Comparison of ENCODE assay signal across 19 cellular contexts in the genomic region with DNA sequence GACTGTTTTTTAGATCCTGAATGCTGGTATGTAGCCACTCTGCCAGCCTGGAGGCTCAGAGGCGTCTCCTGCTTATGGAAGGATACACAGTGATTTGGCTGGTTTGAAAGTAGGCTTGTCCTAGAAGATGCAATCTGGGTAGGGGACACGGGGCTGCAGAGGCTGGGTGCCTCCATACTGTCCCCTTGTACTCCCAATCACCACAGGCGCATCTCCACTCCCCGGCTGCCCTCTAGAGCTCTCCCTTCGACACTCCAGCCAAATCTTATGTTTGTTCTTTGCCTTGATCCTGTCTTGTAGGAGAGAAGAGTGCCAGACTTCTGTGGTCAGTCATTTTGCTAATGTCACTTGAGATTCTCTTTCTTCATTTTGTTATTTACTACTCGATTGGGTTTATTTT.
"Had no signal": no experiment of that assay in that cellular context is flagged by ENCODE, and none has a peak within 500 bp of the region (broad histone marks: within the 10 kb centered on the region; RNA-seq: fewer than 3 reads in every experiment).

No MANE protein-coding gene starts in this region.

- H3K27ac Mint-ChIP-seq: naive B cell, nephron progenitor cell had no signal

- H3K36me3 ChIP-seq: colonic mucosa, left ventricle myocardium inferior, lower lobe of right lung, right atrium auricular region had no signal

- H3K9me3 Mint-ChIP-seq: nephron progenitor cell had no signal

- H3K36me3 Mint-ChIP-seq: naive B cell had no signal

- ATAC-seq: left cardiac atrium, lower lobe of right lung had no signal

- H2AFZ ChIP-seq: hepatocyte had no signal

- H3K9me3 ChIP-seq: colonic mucosa, left ventricle myocardium inferior, lower lobe of right lung, right atrium auricular region had no signal

- DNase-seq: colonic mucosa; dermis blood vessel endothelial cell; erythroblast; foreskin melanocyte; head of caudate nucleus; kidney; left cardiac atrium; left ventricle myocardium inferior; lower lobe of right lung; mesendoderm; naive B cell; nephron progenitor cell; stimulated activated CD4-positive, alpha-beta T cell treated with anti-CD3 and anti-CD28 coated beads, Interleukin-12 subunit alpha, Interleukin-12 subunit beta, amount 100 ng/mL, for 4 hours; stimulated activated naive CD4-positive, alpha-beta T cell treated with Interleukin-2 at 50 U/mL for 16 hours; trophoblast cell had no signal

- H3K4me1 ChIP-seq: colonic mucosa, left ventricle myocardium inferior, lower lobe of right lung, right atrium auricular region had no signal

- H3K4me3 Mint-ChIP-seq: naive B cell, nephron progenitor cell had no signal

- H3K4me1 Mint-ChIP-seq: nephron progenitor cell had no signal

- H3K4me3 ChIP-seq: colonic mucosa, hepatocyte, left ventricle myocardium inferior, lower lobe of right lung, right atrium auricular region had no signal

- FAIRE-seq: endothelial cell of umbilical vein, small intestine had no signal

- H3K79me2 ChIP-seq: hepatocyte had no signal

- H3K27me3 ChIP-seq: colonic mucosa, hepatocyte, right atrium auricular region had no signal

- H3K27ac ChIP-seq: colonic mucosa, hepatocyte, left ventricle myocardium inferior, lower lobe of right lung, right atrium auricular region had no signal

- H3K4me2 ChIP-seq: hepatocyte had no signal
